ENCODE assay signal across 3 cellular contexts in the genomic region with DNA sequence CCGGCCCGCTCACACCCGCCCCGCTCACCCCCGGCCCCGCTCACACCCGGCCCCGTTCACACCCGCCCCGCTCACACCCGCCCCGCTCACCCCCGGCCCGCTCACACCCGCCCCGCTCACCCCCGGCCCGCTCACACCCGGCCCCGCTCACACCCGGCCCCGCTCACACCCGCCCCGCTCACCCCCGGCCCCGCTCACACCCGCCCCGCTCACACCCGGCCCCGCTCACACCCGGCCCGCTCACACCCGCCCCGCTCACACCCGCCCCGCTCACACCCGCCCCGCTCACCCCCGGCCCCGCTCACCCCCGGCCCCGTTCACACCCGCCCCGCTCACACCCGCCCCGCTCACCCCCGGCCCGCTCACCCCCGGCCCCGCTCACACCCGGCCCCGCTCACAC. TPM values are rescaled to one million over a fixed set of nuclear protein-coding genes. Genes with fewer than 3 reads are reported as not detected.
"Had no signal": no experiment of that assay in that cellular context is flagged by ENCODE, and none has a peak within 500 bp of the region (broad histone marks: within the 10 kb centered on the region; RNA-seq: fewer than 3 reads in every experiment).

No MANE protein-coding gene starts in this region.

RNA-seq across cellular contexts. Expression of a gene that starts 31.9 kb away (rescaled TPM):
- total RNA-seq: HT-29 had no signal

RNA-seq across cellular contexts. Expression of a gene that starts 40.6 kb away (rescaled TPM):
- total RNA-seq: HT1080, IMR-90 had no signal
